In the genomic region with DNA sequence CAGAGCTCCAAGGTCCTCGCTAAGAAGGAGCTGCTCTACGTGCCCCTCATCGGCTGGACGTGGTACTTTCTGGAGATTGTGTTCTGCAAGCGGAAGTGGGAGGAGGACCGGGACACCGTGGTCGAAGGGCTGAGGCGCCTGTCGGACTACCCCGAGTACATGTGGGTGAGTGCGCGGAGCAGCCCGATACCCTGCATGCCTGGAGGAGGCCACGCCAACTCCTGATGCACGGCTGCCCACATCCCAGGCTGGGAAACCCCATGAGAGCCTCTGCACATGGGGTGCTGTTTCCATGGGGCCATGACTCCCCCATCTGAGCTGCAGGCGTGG, we compare ENCODE assay signal across 27 cellular contexts.
"Had no signal": no experiment of that assay in that cellular context is flagged by ENCODE, and none has a peak within 500 bp of the region (broad histone marks: within the 10 kb centered on the region; RNA-seq: fewer than 3 reads in every experiment).

No MANE protein-coding gene starts in this region.

- H3K4me3 Mint-ChIP-seq: activated CD4-positive, alpha-beta memory T cell treated with anti-CD3 and anti-CD28 coated beads, Interleukin-2, amount 10 ng/mL, durations not matched to agents 7 days and 5 days; activated CD4-positive, alpha-beta T cell treated with anti-CD3 and anti-CD28 coated beads, Interleukin-2, amount 10 ng/mL, durations not matched to agents 7 days and 5 days; activated naive CD4-positive, alpha-beta T cell treated with anti-CD3 and anti-CD28 coated beads, Interleukin-2, amount 10 ng/mL, durations not matched to agents 7 days and 5 days; activated naive CD8-positive, alpha-beta T cell treated with anti-CD3 and anti-CD28 coated beads, Interleukin-2, amount 10 ng/mL, durations not matched to agents 7 days and 5 days; activated T-cell treated with anti-CD3 and anti-CD28 coated beads, Interleukin-2, amount 50 U/mL, for 24 hours; activated T-cell treated with anti-CD3 and anti-CD28 coated beads, Interleukin-2, amount 50 U/mL, for 72 hours; WTC11 had no signal

- ATAC-seq: activated naive CD4-positive, alpha-beta T cell treated with anti-CD3 and anti-CD28 coated beads, Interleukin-2, amount 50 U/mL, for 72 hours; activated T-cell treated with anti-CD3 and anti-CD28 coated beads, Interleukin-2, amount 50 U/mL, for 72 hours; gastroesophageal sphincter; heart right ventricle; WTC11 had no signal

- H3K27me3 ChIP-seq: ascending aorta, brain microvascular endothelial cell, esophagus squamous epithelium, gastroesophageal sphincter, heart right ventricle had no signal

- H3K4me3 ChIP-seq: ascending aorta, esophagus squamous epithelium, gastroesophageal sphincter, heart right ventricle had no signal

- DNase-seq: activated CD4-positive, alpha-beta memory T cell treated with anti-CD3 and anti-CD28 coated beads, Interleukin-2, amount 10 ng/mL, durations not matched to agents 7 days and 5 days; activated CD4-positive, alpha-beta T cell treated with anti-CD3 and anti-CD28 coated beads for 1 hour; activated CD4-positive, alpha-beta T cell treated with anti-CD3 and anti-CD28 coated beads for 4 hours; activated CD4-positive, alpha-beta T cell treated with anti-CD3 and anti-CD28 coated beads, Interleukin-2, amount 10 ng/mL, durations not matched to agents 7 days and 5 days; activated CD4-positive, alpha-beta T cell treated with anti-CD3 and anti-CD28 coated beads, Interleukin-2, amount 50 U/mL, for 4 hours; activated CD8-positive, alpha-beta memory T cell treated with anti-CD3 and anti-CD28 coated beads, Interleukin-2, amount 50 U/mL, for 48 hours; activated gamma-delta T cell; activated naive CD4-positive, alpha-beta T cell; activated naive CD4-positive, alpha-beta T cell treated with anti-CD3 and anti-CD28 coated beads, Interleukin-2, amount 10 ng/mL, durations not matched to agents 7 days and 5 days; activated naive CD8-positive, alpha-beta T cell treated with anti-CD3 and anti-CD28 coated beads, Interleukin-2, amount 10 ng/mL, durations not matched to agents 7 days and 5 days; activated T-cell treated with anti-CD3 and anti-CD28 coated beads for 4 hours; activated T-cell treated with anti-CD3 and anti-CD28 coated beads, Interleukin-2, amount 50 U/mL, for 24 hours; activated T-cell treated with anti-CD3 and anti-CD28 coated beads, Interleukin-2, amount 50 U/mL, for 72 hours; brain microvascular endothelial cell; caudate nucleus; cortex of kidney; effector CD8-positive, alpha-beta T cell; esophagus squamous epithelium; foreskin melanocyte; heart right ventricle; T-helper 2 cell had no signal

- H3K9me3 Mint-ChIP-seq: activated CD4-positive, alpha-beta memory T cell treated with anti-CD3 and anti-CD28 coated beads, Interleukin-2, amount 10 ng/mL, durations not matched to agents 7 days and 5 days; activated CD4-positive, alpha-beta T cell treated with anti-CD3 and anti-CD28 coated beads, Interleukin-2, amount 10 ng/mL, durations not matched to agents 7 days and 5 days; activated naive CD4-positive, alpha-beta T cell treated with anti-CD3 and anti-CD28 coated beads, Interleukin-2, amount 10 ng/mL, durations not matched to agents 7 days and 5 days; activated naive CD4-positive, alpha-beta T cell treated with anti-CD3 and anti-CD28 coated beads, Interleukin-2, amount 50 U/mL, for 72 hours; activated naive CD8-positive, alpha-beta T cell treated with anti-CD3 and anti-CD28 coated beads, Interleukin-2, amount 10 ng/mL, durations not matched to agents 7 days and 5 days; activated T-cell treated with anti-CD3 and anti-CD28 coated beads, Interleukin-2, amount 50 U/mL, for 24 hours; activated T-cell treated with anti-CD3 and anti-CD28 coated beads, Interleukin-2, amount 50 U/mL, for 72 hours; WTC11 had no signal

- H3K27ac ChIP-seq: ascending aorta, brain microvascular endothelial cell, epithelial cell of prostate, esophagus squamous epithelium, gastroesophageal sphincter, heart right ventricle, VCaP had no signal

- H3K27me3 Mint-ChIP-seq: activated CD4-positive, alpha-beta memory T cell treated with anti-CD3 and anti-CD28 coated beads, Interleukin-2, amount 10 ng/mL, durations not matched to agents 7 days and 5 days; activated CD4-positive, alpha-beta T cell treated with anti-CD3 and anti-CD28 coated beads, Interleukin-2, amount 10 ng/mL, durations not matched to agents 7 days and 5 days; activated naive CD4-positive, alpha-beta T cell treated with anti-CD3 and anti-CD28 coated beads, Interleukin-2, amount 10 ng/mL, durations not matched to agents 7 days and 5 days; activated naive CD8-positive, alpha-beta T cell treated with anti-CD3 and anti-CD28 coated beads, Interleukin-2, amount 10 ng/mL, durations not matched to agents 7 days and 5 days; activated T-cell treated with anti-CD3 and anti-CD28 coated beads, Interleukin-2, amount 50 U/mL, for 24 hours had no signal

- H3K4me1 Mint-ChIP-seq: activated CD4-positive, alpha-beta memory T cell treated with anti-CD3 and anti-CD28 coated beads, Interleukin-2, amount 10 ng/mL, durations not matched to agents 7 days and 5 days; activated CD4-positive, alpha-beta T cell treated with anti-CD3 and anti-CD28 coated beads, Interleukin-2, amount 10 ng/mL, durations not matched to agents 7 days and 5 days; activated naive CD4-positive, alpha-beta T cell treated with anti-CD3 and anti-CD28 coated beads, Interleukin-2, amount 10 ng/mL, durations not matched to agents 7 days and 5 days; WTC11 had no signal

- H3K36me3 Mint-ChIP-seq: activated naive CD4-positive, alpha-beta T cell treated with anti-CD3 and anti-CD28 coated beads, Interleukin-2, amount 50 U/mL, for 72 hours; WTC11 had no signal

- H3K27ac Mint-ChIP-seq: activated CD4-positive, alpha-beta memory T cell treated with anti-CD3 and anti-CD28 coated beads, Interleukin-2, amount 10 ng/mL, durations not matched to agents 7 days and 5 days; activated naive CD8-positive, alpha-beta T cell treated with anti-CD3 and anti-CD28 coated beads, Interleukin-2, amount 10 ng/mL, durations not matched to agents 7 days and 5 days; activated T-cell treated with anti-CD3 and anti-CD28 coated beads, Interleukin-2, amount 50 U/mL, for 72 hours; WTC11 had no signal

- H3K4me1 ChIP-seq: ascending aorta, esophagus squamous epithelium had no signal

- H3K9me3 ChIP-seq: ascending aorta, esophagus squamous epithelium, gastroesophageal sphincter, heart right ventricle had no signal
